8 cellular contexts compared by ENCODE assay signal in genomic region chr5:172778223-172778814, GRCh38. TPM values are rescaled to one million over a fixed set of nuclear protein-coding genes. Genes with fewer than 3 reads are reported as not detected.
DNase-seq lines count a peak whose midpoint lies in the region; ATAC-seq, FAIRE-seq and TF ChIP-seq lines count a peak whose summit lies in the region.

No MANE protein-coding gene starts in this region.

- peaks cover 1 to 4% of the 10 kb centered on the region in 2 donors for H3K36me3 Mint-ChIP-seq in activated T-cell treated with anti-CD3 and anti-CD28 coated beads, Interleukin-2, amount 50 U/mL, for 72 hours (ENCODE audit: insufficient read depth in 2 of 2)
- H3K36me3 Mint-ChIP-seq in activated naive CD8-positive, alpha-beta T cell treated with anti-CD3 and anti-CD28 coated beads, Interleukin-2, amount 10 ng/mL, durations not matched to agents 7 days and 5 days, result no peaks in the 10 kb centered on the region

- peaks cover 0 to under 1% of the 10 kb centered on the region in 2 donors for H3K9me3 Mint-ChIP-seq in activated T-cell treated with anti-CD3 and anti-CD28 coated beads, Interleukin-2, amount 50 U/mL, for 72 hours
- H3K9me3 Mint-ChIP-seq in activated naive CD8-positive, alpha-beta T cell treated with anti-CD3 and anti-CD28 coated beads, Interleukin-2, amount 10 ng/mL, durations not matched to agents 7 days and 5 days, result no peaks in the 10 kb centered on the region

- H4K20me1 ChIP-seq in HepG2 (ENCODE audit: insufficient read depth, low read length), result no peaks in the 10 kb centered on the region

- TF ChIP-seq CTCF in HepG2 (CRISPR knock-in tag; IDR thresholded peaks at IDR 0.05) (no peak), upper lobe of right lung (IDR thresholded peaks at IDR 0.05) (no peak)

- TF ChIP-seq EP300 in HepG2 (IDR thresholded peaks at IDR 0.05; ENCODE audit: low read depth in 2 of 2, low read length in 2 of 2) (peak; percentile 73 to 88; a peak in 3 of 4 replicates), HepG2 (CRISPR knock-in tag; IDR thresholded peaks at IDR 0.05; ENCODE audit: borderline replicate concordance) (peak; percentile 76)

- TF ChIP-seq RAD21 in HepG2 (CRISPR knock-in tag; IDR thresholded peaks at IDR 0.05), result no peak

- POLR2A ChIA-PET in activated naive CD8-positive, alpha-beta T cell treated with anti-CD3 and anti-CD28 coated beads, Interleukin-2, amount 10 ng/mL, durations not matched to agents 7 days and 5 days (lab: Charles Lee), result interaction anchor here (0.6 to 2.8 kb wide), 10 partner anchors 11 to 367 kb away, joined by 3 to 16 read pairs (median 4); no protein-coding TSS in a partner anchor
- POLR2A ChIA-PET in HepG2 (lab: Yijun Ruan, JAX), result interaction anchor here (0.7 to 17.1 kb wide), 19 partner anchors 8 to 350 kb away, joined by 3 to 425 read pairs (median 7); partner anchors contain the start of gene DUSP1

- H3K9me3 ChIP-seq in HepG2 (ENCODE audit: low read length) (no peaks in the 10 kb centered on the region), upper lobe of right lung (no peaks in the 10 kb centered on the region)

- peak in 1 of 2 experiments; percentile 67; a peak in 2 of 4 replicates for TF ChIP-seq POLR2A in HepG2 (IDR thresholded peaks at IDR 0.05; ENCODE audit: insufficient read depth in 1 of 2, low read depth in 2 of 2, low read length in 2 of 2)

- TSS peak; percentile 93 for BruUV-seq in HepG2 (replicated peaks; lab: Mats Ljungman, UMichigan)

- FAIRE-seq in HepG2 (lab: Jason Lieb, UNC), result peak; percentile 47

- H3K79me2 ChIP-seq in HepG2 (ENCODE audit: insufficient read depth, low read length), result no peaks in the 10 kb centered on the region

- H3K27ac ChIP-seq in HepG2 (ENCODE audit: extremely low read length, insufficient read depth, low read length), result peak overlapping the region; percentile 88
- peak overlapping the region; percentile 99 for H3K27ac ChIP-seq in upper lobe of right lung

- peak; percentile 29 to 46 for ATAC-seq in activated T-cell treated with anti-CD3 and anti-CD28 coated beads, Interleukin-2, amount 50 U/mL, for 72 hours (replicated peaks in 1 of 2)
- ATAC-seq in activated naive CD8-positive, alpha-beta T cell treated with anti-CD3 and anti-CD28 coated beads, Interleukin-2, amount 10 ng/mL, durations not matched to agents 7 days and 5 days (ENCODE audit: low read depth), result no peak
- peak; percentile 65 for ATAC-seq in HepG2
- no peak for ATAC-seq in upper lobe of right lung
- ATAC-seq in GM21390 (IDR thresholded peaks at IDR 0.05; ENCODE audit: unreplicated experiment), result no peak

- intact Hi-C loops in HepG2 (cut with micrococcal nuclease; ENCODE audit: unreplicated experiment), result no loop called here
- intact Hi-C loops in upper lobe of right lung (cut with DNase I), result loop anchor here (10.0 kb wide), 2 partner anchors 86 to 126 kb away; no protein-coding TSS in a partner anchor

- peak overlapping the region; percentile 97 for H3K27ac Mint-ChIP-seq in activated T-cell treated with anti-CD3 and anti-CD28 coated beads, Interleukin-2, amount 50 U/mL, for 72 hours
- H3K27ac Mint-ChIP-seq in activated naive CD8-positive, alpha-beta T cell treated with anti-CD3 and anti-CD28 coated beads, Interleukin-2, amount 10 ng/mL, durations not matched to agents 7 days and 5 days, result peak overlapping the region; percentile 98

- H2AFZ ChIP-seq in HepG2 (ENCODE audit: low read length), result no peak overlapping the region

- H3K9ac ChIP-seq in HepG2 (ENCODE audit: insufficient read depth, low read depth, low read length), result peak overlapping the region; percentile 70

- in situ Hi-C loops in HepG2 (cut with HindIII; ENCODE audit: extremely low pct_ligation_motif_present, low pct_unique_long_range_greater_than_20kb), result loop anchor here (10.0 kb wide), 1 partner anchor 76 kb away; no protein-coding TSS in a partner anchor

- H3K27me3 Mint-ChIP-seq in activated T-cell treated with anti-CD3 and anti-CD28 coated beads, Interleukin-2, amount 50 U/mL, for 72 hours (ENCODE audit: low read depth), result no peaks in the 10 kb centered on the region
- no peaks in the 10 kb centered on the region for H3K27me3 Mint-ChIP-seq in activated naive CD8-positive, alpha-beta T cell treated with anti-CD3 and anti-CD28 coated beads, Interleukin-2, amount 10 ng/mL, durations not matched to agents 7 days and 5 days

- CTCF ChIA-PET in HepG2 (lab: Yijun Ruan, JAX; ENCODE audit: low intra/inter-chr PET ratio, low total read pairs), result no interaction called here

- H3K4me1 Mint-ChIP-seq in activated T-cell treated with anti-CD3 and anti-CD28 coated beads, Interleukin-2, amount 50 U/mL, for 72 hours (ENCODE audit: low read depth), result peaks cover 62% of the 10 kb centered on the region
- peaks cover 21% of the 10 kb centered on the region for H3K4me1 Mint-ChIP-seq in activated naive CD8-positive, alpha-beta T cell treated with anti-CD3 and anti-CD28 coated beads, Interleukin-2, amount 10 ng/mL, durations not matched to agents 7 days and 5 days

- H3K4me1 ChIP-seq in HepG2 (ENCODE audit: insufficient read depth, low read length), result peaks cover 100% of the 10 kb centered on the region
- H3K4me1 ChIP-seq in upper lobe of right lung, result peaks cover 52% of the 10 kb centered on the region

- no peaks in the 10 kb centered on the region for H3K36me3 ChIP-seq in HepG2 (replicated peaks in 1 of 2; ENCODE audit: control insufficient read depth in 1 of 2, insufficient read depth in 2 of 2, low read length in 2 of 2)
- no peaks in the 10 kb centered on the region for H3K36me3 ChIP-seq in upper lobe of right lung

- H3K4me3 Mint-ChIP-seq in activated T-cell treated with anti-CD3 and anti-CD28 coated beads, Interleukin-2, amount 50 U/mL, for 72 hours, result peak overlapping the region; percentile 72 to 80
- peak overlapping the region; percentile 85 for H3K4me3 Mint-ChIP-seq in activated naive CD8-positive, alpha-beta T cell treated with anti-CD3 and anti-CD28 coated beads, Interleukin-2, amount 10 ng/mL, durations not matched to agents 7 days and 5 days

- DNase-seq in activated T-cell treated with anti-CD3 and anti-CD28 coated beads, Interleukin-2, amount 50 U/mL, for 72 hours, result peak; percentile 42 to 51
- DNase-seq in activated T-cell treated with anti-CD3 and anti-CD28 coated beads, Interleukin-2, amount 50 U/mL, for 1 hour, result no peak
- no peak for DNase-seq in activated naive CD8-positive, alpha-beta T cell treated with anti-CD3 and anti-CD28 coated beads, Interleukin-2, amount 10 ng/mL, durations not matched to agents 7 days and 5 days
- peak; percentile 93 for DNase-seq in HepG2 (ENCODE audit: low spot score)
- DNase-seq in upper lobe of right lung, result peak; percentile 35
- no peak for DNase-seq in dedifferentiated amniotic fluid mesenchymal stem cell (ENCODE audit: extremely low spot score)
- no peak for DNase-seq in cerebellar nuclear complex (lab: John Stamatoyannopoulos, UW)

- WGBS in HepG2 (ENCODE audit: low lambda C conversion rate), result 18% methylated on average over 6 of the region's 7 CpGs

- H3K27me3 ChIP-seq in HepG2 (ENCODE audit: control insufficient read depth in 1 of 2, insufficient read depth in 2 of 2, low read length in 2 of 2) (no peaks in the 10 kb centered on the region), upper lobe of right lung (no peaks in the 10 kb centered on the region)

- H3K4me3 ChIP-seq in HepG2 (replicated peaks in 1 of 3; ENCODE audit: insufficient read depth in 1 of 3, low read depth in 2 of 3, low read length in 3 of 3) (peak overlapping the region; percentile 6 to 51 (median 31); a peak in 3 of 6 replicates), upper lobe of right lung (no peak overlapping the region)

- peak overlapping the region; percentile 79 for H3K4me2 ChIP-seq in HepG2 (ENCODE audit: low read depth, low read length)

RNA-seq across cellular contexts. Expression of gene DUSP1, which starts 7.3 kb away (rescaled TPM):
- 10 to 100 TPM; 14.5 to 24.5 TPM for total RNA-seq in activated T-cell treated with anti-CD3 and anti-CD28 coated beads, Interleukin-2, amount 50 U/mL, for 72 hours
- 10 to 100 TPM; 39.4 to 41.5 TPM for total RNA-seq in activated naive CD8-positive, alpha-beta T cell treated with anti-CD3 and anti-CD28 coated beads, Interleukin-2, amount 10 ng/mL, durations not matched to agents 7 days and 5 days
- total RNA-seq in HepG2 (2016; rRNA removed; fragmentation: Illumina TruSeq; extraction: Trizol) (18.0 and 27.1 TPM in 2 replicates), upper lobe of right lung (382 TPM)
- total RNA-seq in HepG2 (2016; cell fraction: cytosol; rRNA removed; fragmentation: Illumina TruSeq; extraction: Trizol; ENCODE audit: low read depth), result 7.1 and 7.8 TPM in 2 replicates
- 15.8 and 29.9 TPM in 2 replicates for total RNA-seq in HepG2 (2016; cell fraction: insoluble cytoplasmic fraction; rRNA removed; fragmentation: Illumina TruSeq; extraction: Trizol)
- 14.2 and 16.6 TPM in 2 replicates for total RNA-seq in HepG2 (2016; cell fraction: membrane; rRNA removed; fragmentation: Illumina TruSeq; extraction: Trizol)
- 53.7 and 56.5 TPM in 2 replicates for total RNA-seq in HepG2 (2016; cell fraction: nucleus; rRNA removed; fragmentation: Illumina TruSeq; extraction: Trizol)
- 55.5 and 79.2 TPM in 2 replicates for polyA plus RNA-seq in HepG2 (2011; rRNA removed)
- polyA plus RNA-seq in HepG2 (2011; cell fraction: cytosol; rRNA removed), result 59.1 and 69.7 TPM in 2 replicates
- polyA plus RNA-seq in HepG2 (2011; cell fraction: nucleus; rRNA removed), result 85.1 and 113 TPM in 2 replicates
- 48.1 and 56.6 TPM in 2 replicates for polyA plus RNA-seq in HepG2 (2012)
- 4.7 and 6.0 TPM in 2 replicates for polyA plus RNA-seq in HepG2 (2016; cell fraction: cytosol; fragmentation: Illumina TruSeq; extraction: Trizol; ENCODE audit: low read depth)
- polyA plus RNA-seq in HepG2 (2016; cell fraction: insoluble cytoplasmic fraction; fragmentation: Illumina TruSeq; extraction: Trizol; ENCODE audit: low read depth), result 17.2 and 23.0 TPM in 2 replicates
- 9.3 and 9.4 TPM in 2 replicates for polyA plus RNA-seq in HepG2 (2016; cell fraction: membrane; fragmentation: Illumina TruSeq; extraction: Trizol; ENCODE audit: low read depth)
- 63.2 and 85.8 TPM in 2 replicates for polyA plus RNA-seq in HepG2 (2016; cell fraction: nucleus; fragmentation: Illumina TruSeq; extraction: Trizol; ENCODE audit: insufficient read depth, low read depth)
- polyA minus RNA-seq in HepG2 (2011; rRNA and poly(A)+ RNA removed; ENCODE audit: low replicate concordance), result 142 and 198 TPM in 2 replicates
- polyA minus RNA-seq in HepG2 (2011; cell fraction: cytosol; rRNA and poly(A)+ RNA removed), result 72.5 and 80.5 TPM in 2 replicates
- 95.3 and 131 TPM in 2 replicates for polyA minus RNA-seq in HepG2 (2011; cell fraction: nucleus; rRNA and poly(A)+ RNA removed)

RNA-seq across cellular contexts. Expression of gene ERGIC1, which starts 55.7 kb away (rescaled TPM):
- 10 to 100 TPM; 66.3 to 69.3 TPM for total RNA-seq in activated T-cell treated with anti-CD3 and anti-CD28 coated beads, Interleukin-2, amount 50 U/mL, for 72 hours
- 10 to 100 TPM; 59.5 to 63.2 TPM for total RNA-seq in activated naive CD8-positive, alpha-beta T cell treated with anti-CD3 and anti-CD28 coated beads, Interleukin-2, amount 10 ng/mL, durations not matched to agents 7 days and 5 days
- 56.6 and 78.5 TPM in 2 replicates for total RNA-seq in HepG2 (2016; rRNA removed; fragmentation: Illumina TruSeq; extraction: Trizol)
- total RNA-seq in HepG2 (2016; cell fraction: cytosol; rRNA removed; fragmentation: Illumina TruSeq; extraction: Trizol; ENCODE audit: low read depth), result 56.7 and 59.9 TPM in 2 replicates
- 51.2 and 75.8 TPM in 2 replicates for total RNA-seq in HepG2 (2016; cell fraction: insoluble cytoplasmic fraction; rRNA removed; fragmentation: Illumina TruSeq; extraction: Trizol)
- 144 and 156 TPM in 2 replicates for total RNA-seq in HepG2 (2016; cell fraction: membrane; rRNA removed; fragmentation: Illumina TruSeq; extraction: Trizol)
- total RNA-seq in HepG2 (2016; cell fraction: nucleus; rRNA removed; fragmentation: Illumina TruSeq; extraction: Trizol), result 57.0 and 67.0 TPM in 2 replicates
- polyA plus RNA-seq in HepG2 (2011; rRNA removed), result 184 and 205 TPM in 2 replicates
- polyA plus RNA-seq in HepG2 (2011; cell fraction: cytosol; rRNA removed), result 216 and 224 TPM in 2 replicates
- polyA plus RNA-seq in HepG2 (2011; cell fraction: nucleus; rRNA removed), result 121 and 137 TPM in 2 replicates
- polyA plus RNA-seq in HepG2 (2012), result 145 and 175 TPM in 2 replicates
- polyA plus RNA-seq in HepG2 (2016; cell fraction: cytosol; fragmentation: Illumina TruSeq; extraction: Trizol; ENCODE audit: low read depth), result 87.6 and 105 TPM in 2 replicates
- polyA plus RNA-seq in HepG2 (2016; cell fraction: insoluble cytoplasmic fraction; fragmentation: Illumina TruSeq; extraction: Trizol; ENCODE audit: low read depth), result 71.8 and 81.7 TPM in 2 replicates
- 183 and 185 TPM in 2 replicates for polyA plus RNA-seq in HepG2 (2016; cell fraction: membrane; fragmentation: Illumina TruSeq; extraction: Trizol; ENCODE audit: low read depth)
- 94.6 and 95.4 TPM in 2 replicates for polyA plus RNA-seq in HepG2 (2016; cell fraction: nucleus; fragmentation: Illumina TruSeq; extraction: Trizol; ENCODE audit: insufficient read depth, low read depth)
- polyA minus RNA-seq in HepG2 (2011; rRNA and poly(A)+ RNA removed; ENCODE audit: low replicate concordance), result 179 and 302 TPM in 2 replicates
- polyA minus RNA-seq in HepG2 (2011; cell fraction: cytosol; rRNA and poly(A)+ RNA removed), result 60.3 and 74.0 TPM in 2 replicates
- 85.1 and 89.6 TPM in 2 replicates for polyA minus RNA-seq in HepG2 (2011; cell fraction: nucleus; rRNA and poly(A)+ RNA removed)
- 186 TPM for total RNA-seq in upper lobe of right lung

Comparison
In these comparisons a context has a peak if more than half of its experiments do, and no peak if none do; other contexts are left out.
1. DNase-seq: peak in activated T-cell treated with anti-CD3 and anti-CD28 coated beads, Interleukin-2, amount 50 U/mL, for 72 hours (2 of 2), HepG2 (single experiment) and upper lobe of right lung (single experiment); none in activated T-cell treated with anti-CD3 and anti-CD28 coated beads, Interleukin-2, amount 50 U/mL, for 1 hour (single experiment), activated naive CD8-positive, alpha-beta T cell treated with anti-CD3 and anti-CD28 coated beads, Interleukin-2, amount 10 ng/mL, durations not matched to agents 7 days and 5 days (single experiment), dedifferentiated amniotic fluid mesenchymal stem cell (single experiment) and cerebellar nuclear complex (0 of 2).
2. ATAC-seq: peak in activated T-cell treated with anti-CD3 and anti-CD28 coated beads, Interleukin-2, amount 50 U/mL, for 72 hours (2 of 2) and HepG2 (single experiment); none in activated naive CD8-positive, alpha-beta T cell treated with anti-CD3 and anti-CD28 coated beads, Interleukin-2, amount 10 ng/mL, durations not matched to agents 7 days and 5 days (single experiment), upper lobe of right lung (single experiment) and GM21390 (single experiment).